1 cellular context compared by ENCODE assay signal in genomic region chr14:69424139-69424923, GRCh38.
A peak's percentile ranks its signal among the peaks of the same experiment; 100 is the strongest.
TF ChIP-seq lines count a peak whose summit lies in the region.

No MANE protein-coding gene starts in this region.

TF ChIP-seq in HepG2, 621 proteins besides CTCF, POLR2A, EP300 and RAD21 (continued from another document and continues in another):
- TF ChIP-seq ZBTB39 (CRISPR knock-in tag; IDR thresholded peaks at IDR 0.05): no peak
- no peak for TF ChIP-seq ZMAT5 (CRISPR knock-in tag; IDR thresholded peaks at IDR 0.05; ENCODE audit: borderline replicate concordance, low read depth)
- TF ChIP-seq JUN (CRISPR knock-in tag; IDR thresholded peaks at IDR 0.05): no peak
- TF ChIP-seq PAF1 (CRISPR knock-in tag; IDR thresholded peaks at IDR 0.05): no peak
- TF ChIP-seq PLRG1 (conservative IDR thresholded peaks at IDR 0.05): no peak
- TF ChIP-seq TEAD2 (CRISPR knock-in tag; IDR thresholded peaks at IDR 0.05): no peak
- peak; percentile 43 for TF ChIP-seq TCF7 (IDR thresholded peaks at IDR 0.05; ENCODE audit: low read depth)
- no peak for TF ChIP-seq ZNF616 (CRISPR knock-in tag; IDR thresholded peaks at IDR 0.05; ENCODE audit: low read depth)
- no peak for TF ChIP-seq ZNF121 (CRISPR knock-in tag; IDR thresholded peaks at IDR 0.05)
- no peak for TF ChIP-seq GMEB1 (CRISPR knock-in tag; IDR thresholded peaks at IDR 0.05; ENCODE audit: borderline replicate concordance)
- TF ChIP-seq MYC (CRISPR knock-in tag; IDR thresholded peaks at IDR 0.05; ENCODE audit: borderline replicate concordance): no peak
- peak; percentile 33; the same call in 1 of the 2 replicates for TF ChIP-seq HMG20A (CRISPR knock-in tag; IDR thresholded peaks at IDR 0.05; ENCODE audit: borderline replicate concordance)
- no peak for TF ChIP-seq GTF3A (CRISPR knock-in tag; conservative IDR thresholded peaks at IDR 0.05)
- TF ChIP-seq IRF2 (CRISPR knock-in tag; IDR thresholded peaks at IDR 0.05): no peak; the same call in 1 of the 2 replicates
- TF ChIP-seq KLF15 (CRISPR knock-in tag; IDR thresholded peaks at IDR 0.05; ENCODE audit: borderline replicate concordance): no peak
- TF ChIP-seq ZXDC (CRISPR knock-in tag; IDR thresholded peaks at IDR 0.05): no peak
- TF ChIP-seq ZNF280B (CRISPR knock-in tag; IDR thresholded peaks at IDR 0.05; ENCODE audit: borderline replicate concordance): no peak
- TF ChIP-seq SOX13 (IDR thresholded peaks at IDR 0.05): no peak
- peak in 1 of 2 experiments; percentile 34; a peak in 1 of 4 replicates for TF ChIP-seq SOX13 (CRISPR knock-in tag; conservative IDR thresholded peaks at IDR 0.05 in 1 of 2, IDR thresholded peaks at IDR 0.05 in 1 of 2)
- TF ChIP-seq ZNF101 (CRISPR knock-in tag; IDR thresholded peaks at IDR 0.05; ENCODE audit: borderline replicate concordance, low read depth): no peak
- no peak for TF ChIP-seq ZNF10 (CRISPR knock-in tag; IDR thresholded peaks at IDR 0.05; ENCODE audit: borderline replicate concordance, low read depth)
- no peak for TF ChIP-seq SOX6 (IDR thresholded peaks at IDR 0.05)
- no peak for TF ChIP-seq SOX6 (CRISPR knock-in tag; IDR thresholded peaks at IDR 0.05)
- TF ChIP-seq ZNF609 (CRISPR knock-in tag; IDR thresholded peaks at IDR 0.05; ENCODE audit: borderline replicate concordance): peak; percentile 51; the same call in 1 of the 2 replicates
- TF ChIP-seq NR1H2 (CRISPR knock-in tag; IDR thresholded peaks at IDR 0.05; ENCODE audit: borderline replicate concordance, low read depth): no peak
- TF ChIP-seq ZBTB2 (CRISPR knock-in tag; IDR thresholded peaks at IDR 0.05; ENCODE audit: low read depth): no peak
- TF ChIP-seq FOXP1 (IDR thresholded peaks at IDR 0.05): no peak
- TF ChIP-seq FOXP1 (CRISPR knock-in tag; IDR thresholded peaks at IDR 0.05): peak; percentile 44; the same call in 1 of the 2 replicates
- TF ChIP-seq ZFYVE20 (CRISPR knock-in tag; IDR thresholded peaks at IDR 0.05; ENCODE audit: borderline replicate concordance, low read depth): no peak
- no peak for TF ChIP-seq ZNF275 (CRISPR knock-in tag; IDR thresholded peaks at IDR 0.05; ENCODE audit: borderline replicate concordance)
- TF ChIP-seq ZNF484 (CRISPR knock-in tag; IDR thresholded peaks at IDR 0.05; ENCODE audit: borderline replicate concordance, low read depth): no peak
- TF ChIP-seq MLLT10 (CRISPR knock-in tag; IDR thresholded peaks at IDR 0.05): no peak
- TF ChIP-seq ZBTB10 (CRISPR knock-in tag; IDR thresholded peaks at IDR 0.05; ENCODE audit: borderline replicate concordance): no peak
- TF ChIP-seq ZNF772 (CRISPR knock-in tag; IDR thresholded peaks at IDR 0.05): no peak
- TF ChIP-seq MXI1 (IDR thresholded peaks at IDR 0.05; ENCODE audit: borderline replicate concordance, low read depth, low read length): no peak; the same call in 2 of the 3 replicates
- TF ChIP-seq PAX8 (CRISPR knock-in tag; IDR thresholded peaks at IDR 0.05; ENCODE audit: borderline replicate concordance): no peak
- no peak for TF ChIP-seq KAT2B (IDR thresholded peaks at IDR 0.05; ENCODE audit: borderline replicate concordance, low read depth, low read length)
- TF ChIP-seq ZNF790 (CRISPR knock-in tag; IDR thresholded peaks at IDR 0.05; ENCODE audit: borderline replicate concordance): no peak
- TF ChIP-seq ZBTB37 (CRISPR knock-in tag; IDR thresholded peaks at IDR 0.05): no peak
- TF ChIP-seq ZSCAN9 (CRISPR knock-in tag; IDR thresholded peaks at IDR 0.05; ENCODE audit: borderline replicate concordance): no peak
